Comparison of ENCODE assay signal across 19 cellular contexts in the genomic region with DNA sequence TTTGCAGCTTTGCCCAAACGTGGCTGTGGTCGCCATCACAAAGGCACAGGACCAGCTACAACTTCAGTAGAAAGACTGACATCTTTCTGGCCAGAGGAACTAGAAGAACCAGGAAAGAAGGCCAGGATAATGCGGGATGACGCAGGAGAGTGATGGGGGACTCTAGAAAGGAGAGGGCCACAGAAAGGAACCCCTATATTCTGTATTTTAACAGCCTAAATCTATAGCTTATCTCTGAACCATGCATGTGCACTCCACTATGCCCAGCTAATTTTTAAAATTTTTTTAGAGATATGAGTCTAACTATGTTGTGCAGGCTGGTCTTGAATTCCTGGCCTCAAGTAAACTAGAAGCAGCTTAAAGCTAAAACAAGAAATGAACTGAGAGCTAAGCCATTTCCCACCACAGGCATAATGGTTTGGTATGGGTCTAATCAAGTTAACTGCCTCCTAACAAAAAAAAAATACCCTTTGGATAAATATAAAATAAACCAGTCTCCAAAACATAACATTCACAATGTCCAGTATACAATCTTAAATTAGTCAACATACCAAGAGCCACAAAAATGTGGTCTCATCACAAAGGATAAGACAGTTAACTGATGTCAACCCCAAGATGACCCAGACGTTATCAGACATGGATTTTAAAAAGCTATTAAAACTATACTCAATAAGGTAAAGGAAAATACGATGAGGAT.
"Had no signal": no experiment of that assay in that cellular context is flagged by ENCODE, and none has a peak within 500 bp of the region (broad histone marks: within the 10 kb centered on the region; RNA-seq: fewer than 3 reads in every experiment).

No MANE protein-coding gene starts in this region.

- H3K4me3 Mint-ChIP-seq: activated B cell treated with CpG ODN at 0.5 μM for 24 hours; activated CD8-positive, alpha-beta T cell treated with anti-CD3 and anti-CD28 coated beads, Interleukin-2, amount 10 ng/mL, durations not matched to agents 7 days and 5 days; activated naive CD8-positive, alpha-beta T cell treated with anti-CD3 and anti-CD28 coated beads, Interleukin-2, amount 10 ng/mL, durations not matched to agents 7 days and 5 days; activated T-helper 1 cell treated with anti-CD3 and anti-CD28 coated beads, Interleukin-12 subunit alpha, Interleukin-12 subunit beta, Interleukin-2, Interleukin-4 antibody, amounts not matched to agents 30 ng/mL and 10 ng/mL and 1 ng/mL, durations not matched to agents 14 hours and 24 hours and 36 hours; naive thymus-derived CD4-positive, alpha-beta T cell; T-helper 2 cell treated with Interferon-gamma antibody and Interleukin-4, amounts not matched to agents 5 μg/mL and 100 μg/mL, for 36 hours had no signal

- H3K27ac ChIP-seq: brain microvascular endothelial cell, parathyroid adenoma, transverse colon had no signal

- H3K9ac ChIP-seq: parathyroid adenoma had no signal

- H3K4me3 ChIP-seq: transverse colon had no signal

- H3K9me3 ChIP-seq: transverse colon had no signal

- ATAC-seq: activated CD8-positive, alpha-beta T cell treated with anti-CD3 and anti-CD28 coated beads, Interleukin-2, amount 10 ng/mL, durations not matched to agents 7 days and 5 days; left lobe of liver; naive thymus-derived CD4-positive, alpha-beta T cell had no signal

- H3K4me1 ChIP-seq: parathyroid adenoma, transverse colon had no signal

- H3K9me3 Mint-ChIP-seq: activated B cell treated with CpG ODN at 0.5 μM for 24 hours; activated naive CD8-positive, alpha-beta T cell treated with anti-CD3 and anti-CD28 coated beads, Interleukin-2, amount 10 ng/mL, durations not matched to agents 7 days and 5 days; activated T-helper 1 cell treated with anti-CD3 and anti-CD28 coated beads, Interleukin-12 subunit alpha, Interleukin-12 subunit beta, Interleukin-2, Interleukin-4 antibody, amounts not matched to agents 30 ng/mL and 10 ng/mL and 1 ng/mL, durations not matched to agents 14 hours and 24 hours and 36 hours; naive thymus-derived CD4-positive, alpha-beta T cell had no signal

- H3K79me2 ChIP-seq: parathyroid adenoma had no signal

- DNase-seq: activated B cell treated with CpG ODN at 0.5 μM for 24 hours; activated CD4-positive, alpha-beta T cell treated with anti-CD3 and anti-CD28 coated beads for 48 hours; activated CD8-positive, alpha-beta T cell treated with anti-CD3 and anti-CD28 coated beads, Interleukin-2, amount 10 ng/mL, durations not matched to agents 7 days and 5 days; activated naive CD8-positive, alpha-beta T cell treated with anti-CD3 and anti-CD28 coated beads, Interleukin-2, amount 10 ng/mL, durations not matched to agents 7 days and 5 days; anterior cingulate cortex; brain microvascular endothelial cell; cortex of kidney; effector CD4-positive, alpha-beta T cell; hippocampal formation; naive thymus-derived CD4-positive, alpha-beta T cell; stimulated activated CD4-positive, alpha-beta T cell treated with anti-CD3 and anti-CD28 coated beads, Interleukin-15, amount 100 ng/mL, for 24 hours; stimulated activated CD4-positive, alpha-beta T cell treated with anti-CD3 and anti-CD28 coated beads, Interleukin-4, amount 100 ng/mL, for 1 hour; stimulated activated naive CD4-positive, alpha-beta T cell treated with Interleukin-2 at 50 U/mL for 16 hours; substantia nigra; transverse colon had no signal

- H3K27me3 ChIP-seq: brain microvascular endothelial cell, transverse colon had no signal

- H3K4me1 Mint-ChIP-seq: activated B cell treated with CpG ODN at 0.5 μM for 24 hours had no signal

- H2AFZ ChIP-seq: parathyroid adenoma had no signal

- H3K27ac Mint-ChIP-seq: activated B cell treated with CpG ODN at 0.5 μM for 24 hours; activated CD8-positive, alpha-beta T cell treated with anti-CD3 and anti-CD28 coated beads, Interleukin-2, amount 10 ng/mL, durations not matched to agents 7 days and 5 days; activated naive CD8-positive, alpha-beta T cell treated with anti-CD3 and anti-CD28 coated beads, Interleukin-2, amount 10 ng/mL, durations not matched to agents 7 days and 5 days; T-helper 2 cell treated with Interferon-gamma antibody and Interleukin-4, amounts not matched to agents 5 μg/mL and 100 μg/mL, for 36 hours had no signal
